ENCODE assay signal across 16 cellular contexts in the genomic region with DNA sequence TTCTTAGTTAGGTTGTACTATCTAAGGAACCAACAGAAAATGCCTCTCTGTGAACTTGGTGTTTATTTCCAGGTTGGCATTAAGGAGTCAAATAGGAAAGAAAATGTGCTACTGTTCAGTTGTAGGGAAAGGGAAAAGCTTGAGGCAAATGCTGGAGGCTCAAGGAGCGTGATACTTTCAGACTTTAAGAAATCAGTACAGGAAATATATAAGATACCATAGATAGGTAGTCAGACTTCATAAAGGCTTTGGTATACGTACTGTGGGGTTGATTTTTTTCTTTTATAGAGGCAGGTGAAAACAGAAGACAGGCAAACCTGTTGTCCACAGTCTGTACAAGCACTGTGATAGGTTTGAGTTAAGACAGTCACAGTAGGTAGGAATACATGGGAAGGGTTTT. TPM values are rescaled to one million over a fixed set of nuclear protein-coding genes. Genes with fewer than 3 reads are reported as not detected.
A peak's percentile ranks its signal among the peaks of the same experiment; 100 is the strongest.
DNase-seq lines count a peak whose midpoint lies in the region; ATAC-seq, FAIRE-seq and TF ChIP-seq lines count a peak whose summit lies in the region.
"Had no signal": no experiment of that assay in that cellular context is flagged by ENCODE, and none has a peak within 500 bp of the region (broad histone marks: within the 10 kb centered on the region; RNA-seq: fewer than 3 reads in every experiment).

No MANE protein-coding gene starts in this region.

- TF ChIP-seq CTCF in endothelial cell of umbilical vein (IDR thresholded peaks at IDR 0.05; ENCODE audit: extremely low read depth in 1 of 2, insufficient read depth in 1 of 2, low read depth in 1 of 2, low read length in 2 of 2), result no peak

- H3K4me2 ChIP-seq in endothelial cell of umbilical vein (ENCODE audit: insufficient read depth, low read length), result no peak overlapping the region

- no peak overlapping the region for H3K27ac ChIP-seq in endothelial cell of umbilical vein (ENCODE audit: insufficient read depth, low read depth, low read length)
- H3K27ac ChIP-seq: ascending aorta, SK-N-MC, tibial artery had no signal

- no peak overlapping the region for H3K9ac ChIP-seq in endothelial cell of umbilical vein (replicated peaks; ENCODE audit: extremely low read depth, insufficient read depth, low read length)

- H2AFZ ChIP-seq in endothelial cell of umbilical vein (ENCODE audit: low read depth, low read length), result no peak overlapping the region

- no peak overlapping the region for H3K4me3 ChIP-seq in endothelial cell of umbilical vein (replicated peaks in 1 of 3; ENCODE audit: insufficient read depth in 1 of 3, low read depth in 1 of 3, low read length in 3 of 3)
- H3K4me3 ChIP-seq: ascending aorta, SK-N-MC, tibial artery had no signal

- no peak for TF ChIP-seq POLR2A in endothelial cell of umbilical vein (IDR thresholded peaks at IDR 0.05; ENCODE audit: low read depth, low read length)

- peaks cover 9 to 15% of the 10 kb centered on the region in 2 experiments for H3K36me3 ChIP-seq in endothelial cell of umbilical vein (ENCODE audit: control insufficient read depth in 2 of 2, extremely low read depth in 1 of 2, insufficient read depth in 2 of 2, low read length in 2 of 2)

- no peaks in the 10 kb centered on the region for H3K9me3 ChIP-seq in endothelial cell of umbilical vein (replicated peaks; ENCODE audit: control insufficient read depth, insufficient read depth, low read length)
- H3K9me3 ChIP-seq: ascending aorta, tibial artery had no signal

- POLR2A ChIA-PET in endothelial cell of umbilical vein (lab: Charles Lee), result no interaction called here

- DNase-seq in EL (peak; percentile 47), NCI-H226 (peak; percentile 44), endothelial cell of umbilical vein (ENCODE audit: low read depth, low spot score) (peak; percentile 8), non-pigmented ciliary epithelial cell (ENCODE audit: low read depth) (peak; percentile 9), COLO668 (lab: John Stamatoyannopoulos, UW; ENCODE audit: unreplicated experiment) (no peak)
- DNase-seq: activated CD4-positive, alpha-beta memory T cell treated with anti-CD3 and anti-CD28 coated beads for 36 hours; C1 segment of cervical spinal cord; DMS79 treated with DMSO at 0.1 percent for 48 hours; MV-4-11; NCI-H2081; NCI-H524 treated with DMSO at 0.1 percent for 48 hours; tibial artery had no signal

- intact Hi-C loops in endothelial cell of umbilical vein (cut with micrococcal nuclease), result no loop called here

- dilution Hi-C loops in endothelial cell of umbilical vein (cut with MboI; ENCODE audit: extremely low pct_ligation_motif_present, low sequenced_read_pairs), result no loop called here

- no TSS peak for BruUV-seq in endothelial cell of umbilical vein (replicated peaks; lab: Mats Ljungman, UMichigan)

- H3K79me2 ChIP-seq in endothelial cell of umbilical vein (ENCODE audit: control insufficient read depth, insufficient read depth, low read length), result peaks cover 45% of the 10 kb centered on the region

- CTCF ChIA-PET in endothelial cell of umbilical vein (lab: Charles Lee), result interaction anchor here (0.9 to 2.0 kb wide), 3 partner anchors 8 to 200 kb away, joined by 3 to 24 read pairs (median 3); no protein-coding TSS in a partner anchor

- FAIRE-seq in endothelial cell of umbilical vein (lab: Jason Lieb, UNC), result no peak

- H4K20me1 ChIP-seq in endothelial cell of umbilical vein (replicated peaks; ENCODE audit: control insufficient read depth, extremely low read depth, insufficient read depth, low read length), result no peaks in the 10 kb centered on the region

- no peaks in the 10 kb centered on the region for H3K9me1 ChIP-seq in endothelial cell of umbilical vein (replicated peaks; ENCODE audit: control insufficient read depth, extremely low read depth, insufficient read depth, low read length)

- no peak for ATAC-seq in GM18519 (IDR thresholded peaks at IDR 0.05; ENCODE audit: low FRiP score, unreplicated experiment)
- ATAC-seq in HG02759 (IDR thresholded peaks at IDR 0.05; ENCODE audit: unreplicated experiment), result no peak

- peaks cover 3% of the 10 kb centered on the region for H3K4me1 ChIP-seq in endothelial cell of umbilical vein (ENCODE audit: control insufficient read depth, extremely low read depth, insufficient read depth, low read length)
- H3K4me1 ChIP-seq: ascending aorta had no signal

- H3K27me3 ChIP-seq in endothelial cell of umbilical vein (ENCODE audit: control insufficient read depth in 2 of 2, insufficient read depth in 2 of 2, low read length in 2 of 2), result no peaks in the 10 kb centered on the region
- H3K27me3 ChIP-seq: ascending aorta, tibial artery had no signal

TF ChIP-seq in endothelial cell of umbilical vein, 7 proteins besides CTCF, POLR2A, EP300 and RAD21:
- TF ChIP-seq, protein P1, sequence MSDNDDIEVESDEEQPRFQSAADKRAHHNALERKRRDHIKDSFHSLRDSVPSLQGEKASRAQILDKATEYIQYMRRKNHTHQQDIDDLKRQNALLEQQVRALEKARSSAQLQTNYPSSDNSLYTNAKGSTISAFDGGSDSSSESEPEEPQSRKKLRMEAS (IDR thresholded peaks at IDR 0.05; ENCODE audit: insufficient read depth, insufficient read length), result no peak
- TF ChIP-seq MYC (IDR thresholded peaks at IDR 0.05; ENCODE audit: low read depth, low read length), result no peak
- no peak for TF ChIP-seq FOS (IDR thresholded peaks at IDR 0.05; ENCODE audit: borderline replicate concordance, insufficient read depth, low read length)
- no peak for TF ChIP-seq POLR2AphosphoS5 (IDR thresholded peaks at IDR 0.05; ENCODE audit: insufficient read depth, low read depth, low read length)
- no peak for TF ChIP-seq GATA2 (IDR thresholded peaks at IDR 0.05; ENCODE audit: insufficient read depth, insufficient read length, low read depth, low read length)
- no peak for TF ChIP-seq EZH2 (IDR thresholded peaks at IDR 0.05; ENCODE audit: borderline replicate concordance, low read depth, low read length, severe bottlenecking)

RNA-seq across cellular contexts. Expression of a gene that starts 30.8 kb away (rescaled TPM):
- 63.0 and 66.7 TPM in 2 replicates for total RNA-seq in endothelial cell of umbilical vein
- polyA plus RNA-seq in endothelial cell of umbilical vein, result 18.7 and 24.4 TPM in 2 replicates
- 23.3 and 23.7 TPM in 2 replicates for polyA plus RNA-seq in endothelial cell of umbilical vein (2011; cell fraction: cytosol; rRNA removed)
- polyA plus RNA-seq in endothelial cell of umbilical vein (2011; cell fraction: nucleus; rRNA removed), result 57.5 and 65.7 TPM in 2 replicates
- polyA plus RNA-seq in endothelial cell of umbilical vein (2012), result 31.6 and 37.3 TPM in 2 replicates
- 95.3 and 133 TPM in 2 replicates for polyA minus RNA-seq in endothelial cell of umbilical vein
- polyA minus RNA-seq in endothelial cell of umbilical vein (2011; cell fraction: cytosol; rRNA and poly(A)+ RNA removed), result 18.2 TPM
- polyA minus RNA-seq in endothelial cell of umbilical vein (2011; cell fraction: nucleus; rRNA and poly(A)+ RNA removed), result 80.6 and 117 TPM in 2 replicates
